Comparison of ENCODE assay signal across 8 cellular contexts in the genomic region with DNA sequence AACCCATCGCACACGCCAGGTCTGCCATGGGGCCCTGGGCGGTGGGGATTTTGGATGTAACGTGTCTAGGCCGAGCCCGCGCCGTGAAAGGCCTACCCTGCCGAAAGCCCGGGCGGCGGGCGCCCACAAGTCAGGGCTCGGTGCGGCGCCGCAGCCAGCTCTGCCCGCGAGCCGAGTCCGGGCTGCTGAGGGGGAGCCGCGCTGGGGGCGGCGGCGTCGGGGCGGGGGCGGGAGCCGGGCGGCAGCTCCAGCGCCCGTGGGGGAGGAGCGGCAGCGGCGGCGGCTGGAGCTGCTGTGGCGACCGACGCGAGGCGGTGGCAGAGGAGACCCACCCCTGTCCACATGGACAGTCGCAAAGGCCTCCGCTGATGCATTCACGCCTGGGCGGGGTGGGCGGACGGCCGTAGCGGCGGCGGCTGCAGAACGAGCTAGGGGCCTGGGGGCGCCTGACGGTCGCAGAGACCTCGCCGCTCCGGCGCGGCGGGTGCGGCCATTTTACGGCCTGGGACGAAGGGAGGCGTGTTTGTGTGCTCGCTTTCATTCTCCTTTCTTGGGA. TPM values are rescaled to one million over a fixed set of nuclear protein-coding genes. Genes with fewer than 3 reads are reported as not detected.
DNase-seq lines count a peak whose midpoint lies in the region; ATAC-seq and TF ChIP-seq lines count a peak whose summit lies in the region.

A gene with protein sequence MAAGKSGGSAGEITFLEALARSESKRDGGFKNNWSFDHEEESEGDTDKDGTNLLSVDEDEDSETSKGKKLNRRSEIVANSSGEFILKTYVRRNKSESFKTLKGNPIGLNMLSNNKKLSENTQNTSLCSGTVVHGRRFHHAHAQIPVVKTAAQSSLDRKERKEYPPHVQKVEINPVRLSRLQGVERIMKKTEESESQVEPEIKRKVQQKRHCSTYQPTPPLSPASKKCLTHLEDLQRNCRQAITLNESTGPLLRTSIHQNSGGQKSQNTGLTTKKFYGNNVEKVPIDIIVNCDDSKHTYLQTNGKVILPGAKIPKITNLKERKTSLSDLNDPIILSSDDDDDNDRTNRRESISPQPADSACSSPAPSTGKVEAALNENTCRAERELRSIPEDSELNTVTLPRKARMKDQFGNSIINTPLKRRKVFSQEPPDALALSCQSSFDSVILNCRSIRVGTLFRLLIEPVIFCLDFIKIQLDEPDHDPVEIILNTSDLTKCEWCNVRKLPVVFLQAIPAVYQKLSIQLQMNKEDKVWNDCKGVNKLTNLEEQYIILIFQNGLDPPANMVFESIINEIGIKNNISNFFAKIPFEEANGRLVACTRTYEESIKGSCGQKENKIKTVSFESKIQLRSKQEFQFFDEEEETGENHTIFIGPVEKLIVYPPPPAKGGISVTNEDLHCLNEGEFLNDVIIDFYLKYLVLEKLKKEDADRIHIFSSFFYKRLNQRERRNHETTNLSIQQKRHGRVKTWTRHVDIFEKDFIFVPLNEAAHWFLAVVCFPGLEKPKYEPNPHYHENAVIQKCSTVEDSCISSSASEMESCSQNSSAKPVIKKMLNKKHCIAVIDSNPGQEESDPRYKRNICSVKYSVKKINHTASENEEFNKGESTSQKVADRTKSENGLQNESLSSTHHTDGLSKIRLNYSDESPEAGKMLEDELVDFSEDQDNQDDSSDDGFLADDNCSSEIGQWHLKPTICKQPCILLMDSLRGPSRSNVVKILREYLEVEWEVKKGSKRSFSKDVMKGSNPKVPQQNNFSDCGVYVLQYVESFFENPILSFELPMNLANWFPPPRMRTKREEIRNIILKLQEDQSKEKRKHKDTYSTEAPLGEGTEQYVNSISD (plus strand): TSS at position 273 of the 556 bp plus-strand sequence. CDS start 645 bp downstream, outside the sequence.

- no peaks in the 10 kb centered on the region for H3K9me3 ChIP-seq in SK-N-SH

- H3K4me2 ChIP-seq in KMS-11, result peak within 1 kb of the TSS; percentile 83
- H3K4me2 ChIP-seq in SK-N-SH, result peak within 1 kb of the TSS; percentile 82

- H3K27me3 Mint-ChIP-seq in activated naive CD4-positive, alpha-beta T cell treated with anti-CD3 and anti-CD28 coated beads, Interleukin-2, amount 10 ng/mL, durations not matched to agents 7 days and 5 days, result no peaks in the 10 kb centered on the region

- H3K27me3 ChIP-seq in KMS-11 (ENCODE audit: insufficient read depth, low read depth) (no peaks in the 10 kb centered on the region), SK-N-SH (ENCODE audit: insufficient read depth) (no peaks in the 10 kb centered on the region)

- CTCF ChIA-PET in SK-N-SH (lab: Yijun Ruan, JAX), result interaction anchor here (0.8 to 1.4 kb wide), 2 partner anchors 75 to 304 kb away, joined by 3 to 4 read pairs; no protein-coding TSS in a partner anchor
- CTCF ChIA-PET in activated naive CD4-positive, alpha-beta T cell treated with anti-CD3 and anti-CD28 coated beads, Interleukin-2, amount 10 ng/mL, durations not matched to agents 7 days and 5 days (lab: Charles Lee), result no interaction called here

- peaks cover 46% of the 10 kb centered on the region for H3K4me1 Mint-ChIP-seq in activated naive CD4-positive, alpha-beta T cell treated with anti-CD3 and anti-CD28 coated beads, Interleukin-2, amount 10 ng/mL, durations not matched to agents 7 days and 5 days

- TF ChIP-seq RAD21 in SK-N-SH (IDR thresholded peaks at IDR 0.05; ENCODE audit: low read length), result no peak

- H3K9ac ChIP-seq in KMS-11 (peak within 1 kb of the TSS; percentile 99), SK-N-SH (peak within 1 kb of the TSS; percentile 99)

- H3K9me2 ChIP-seq in SK-N-SH, result no peaks in the 10 kb centered on the region

- peak within 1 kb of the TSS; percentile 96 for H3K27ac Mint-ChIP-seq in activated naive CD4-positive, alpha-beta T cell treated with anti-CD3 and anti-CD28 coated beads, Interleukin-2, amount 10 ng/mL, durations not matched to agents 7 days and 5 days

- DNase-seq in ELF-1 (ENCODE audit: low read depth, low spot score), result peak; percentile 85
- peak; percentile 92 for DNase-seq in SK-N-SH
- peak; percentile 76 for DNase-seq in activated naive CD4-positive, alpha-beta T cell treated with anti-CD3 and anti-CD28 coated beads, Interleukin-2, amount 10 ng/mL, durations not matched to agents 7 days and 5 days
- peak; percentile 75 for DNase-seq in germinal center (ENCODE audit: low spot score)
- peak; percentile 81 for DNase-seq in occipital lobe (lab: John Stamatoyannopoulos, UW)
- peak; percentile 78 for DNase-seq in superior temporal gyrus (ENCODE audit: extremely low spot score)

- POLR2A ChIA-PET in SK-N-SH (lab: Yijun Ruan, JAX), result interaction anchor here (1.0 to 2.2 kb wide), 7 partner anchors 16 to 358 kb away, joined by 3 to 7 read pairs (median 4); a partner anchor contains a TSS

- peak within 1 kb of the TSS; percentile 97 for H3K27ac ChIP-seq in KMS-11
- peak within 1 kb of the TSS; percentile 92 to 97 for H3K27ac ChIP-seq in SK-N-SH (ENCODE audit: low read depth in 2 of 2, low read length in 1 of 2)

- no peaks in the 10 kb centered on the region for H4K20me1 ChIP-seq in KMS-11 (ENCODE audit: insufficient read depth)
- peaks cover 36% of the 10 kb centered on the region for H4K20me1 ChIP-seq in SK-N-SH (ENCODE audit: insufficient read depth)

- H3K4me3 ChIP-seq in KMS-11 (IDR thresholded peaks at IDR 0.05; ENCODE audit: insufficient read depth, low read depth, low read length) (no peak within 1 kb of the TSS), SK-N-SH (ENCODE audit: low read depth in 2 of 2, low read length in 1 of 2) (peak within 1 kb of the TSS; percentile 86 to 90)

- H3K36me3 ChIP-seq in KMS-11 (ENCODE audit: insufficient read depth) (no peaks in the 10 kb centered on the region), SK-N-SH (replicated peaks in 1 of 2; ENCODE audit: control insufficient read depth in 1 of 2, insufficient read depth in 2 of 2, low read length in 1 of 2) (peaks cover 2 to 3% of the 10 kb centered on the region in 2 experiments)

- peaks cover 18% of the 10 kb centered on the region for H3K36me3 Mint-ChIP-seq in activated naive CD4-positive, alpha-beta T cell treated with anti-CD3 and anti-CD28 coated beads, Interleukin-2, amount 10 ng/mL, durations not matched to agents 7 days and 5 days

- TF ChIP-seq CTCF in KMS-11 (conservative IDR thresholded peaks at IDR 0.05; ENCODE audit: low read depth, low read length) (no peak), SK-N-SH (IDR thresholded peaks at IDR 0.05) (no peak)

- ATAC-seq in GM21737 (IDR thresholded peaks at IDR 0.05; ENCODE audit: unreplicated experiment), result peak; percentile 71

- peak within 1 kb of the TSS; percentile 74 for H2AFZ ChIP-seq in KMS-11 (ENCODE audit: low read depth)
- peak within 1 kb of the TSS; percentile 94 for H2AFZ ChIP-seq in SK-N-SH (ENCODE audit: low read depth)

- H3K4me1 ChIP-seq in KMS-11 (ENCODE audit: low read depth, poor library complexity, severe bottlenecking) (peaks cover 3% of the 10 kb centered on the region), SK-N-SH (ENCODE audit: control insufficient read depth in 1 of 2, insufficient read depth in 2 of 2, low read depth in 1 of 2, low read length in 1 of 2) (no peaks in the 10 kb centered on the region; a peak in 2 of 4 replicates)

- H3F3A ChIP-seq in SK-N-SH (replicated peaks; ENCODE audit: insufficient read depth), result peaks cover 4% of the 10 kb centered on the region

- TF ChIP-seq EP300 in SK-N-SH (IDR thresholded peaks at IDR 0.05; ENCODE audit: borderline replicate concordance in 1 of 2, low read depth in 1 of 2, low read length in 1 of 2), result peak in 1 of 2 experiments; percentile 18; a peak in 1 of 4 replicates

- peak within 1 kb of the TSS; percentile 97 for H3K4me3 Mint-ChIP-seq in activated naive CD4-positive, alpha-beta T cell treated with anti-CD3 and anti-CD28 coated beads, Interleukin-2, amount 10 ng/mL, durations not matched to agents 7 days and 5 days

- H3K9me3 Mint-ChIP-seq in activated naive CD4-positive, alpha-beta T cell treated with anti-CD3 and anti-CD28 coated beads, Interleukin-2, amount 10 ng/mL, durations not matched to agents 7 days and 5 days, result no peaks in the 10 kb centered on the region

- WGBS in SK-N-SH (ENCODE audit: low lambda C conversion rate), result 3% methylated on average over 6 of the region's 67 CpGs

- peaks cover 46% of the 10 kb centered on the region for H3K79me2 ChIP-seq in KMS-11 (ENCODE audit: insufficient read depth, low read depth)
- H3K79me2 ChIP-seq in SK-N-SH (ENCODE audit: insufficient read depth), result peaks cover 65% of the 10 kb centered on the region

TF ChIP-seq in SK-N-SH, 30 proteins besides CTCF, POLR2A, EP300 and RAD21 (continues in another document):
- TF ChIP-seq RCOR1 (IDR thresholded peaks at IDR 0.05; ENCODE audit: low read length), result no peak
- TF ChIP-seq, protein P1, sequence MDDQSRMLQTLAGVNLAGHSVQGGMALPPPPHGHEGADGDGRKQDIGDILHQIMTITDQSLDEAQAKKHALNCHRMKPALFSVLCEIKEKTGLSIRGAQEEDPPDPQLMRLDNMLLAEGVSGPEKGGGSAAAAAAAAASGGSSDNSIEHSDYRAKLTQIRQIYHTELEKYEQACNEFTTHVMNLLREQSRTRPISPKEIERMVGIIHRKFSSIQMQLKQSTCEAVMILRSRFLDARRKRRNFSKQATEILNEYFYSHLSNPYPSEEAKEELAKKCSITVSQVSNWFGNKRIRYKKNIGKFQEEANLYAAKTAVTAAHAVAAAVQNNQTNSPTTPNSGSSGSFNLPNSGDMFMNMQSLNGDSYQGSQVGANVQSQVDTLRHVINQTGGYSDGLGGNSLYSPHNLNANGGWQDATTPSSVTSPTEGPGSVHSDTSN (IDR thresholded peaks at IDR 0.05), result no peak
- TF ChIP-seq, protein P2, sequence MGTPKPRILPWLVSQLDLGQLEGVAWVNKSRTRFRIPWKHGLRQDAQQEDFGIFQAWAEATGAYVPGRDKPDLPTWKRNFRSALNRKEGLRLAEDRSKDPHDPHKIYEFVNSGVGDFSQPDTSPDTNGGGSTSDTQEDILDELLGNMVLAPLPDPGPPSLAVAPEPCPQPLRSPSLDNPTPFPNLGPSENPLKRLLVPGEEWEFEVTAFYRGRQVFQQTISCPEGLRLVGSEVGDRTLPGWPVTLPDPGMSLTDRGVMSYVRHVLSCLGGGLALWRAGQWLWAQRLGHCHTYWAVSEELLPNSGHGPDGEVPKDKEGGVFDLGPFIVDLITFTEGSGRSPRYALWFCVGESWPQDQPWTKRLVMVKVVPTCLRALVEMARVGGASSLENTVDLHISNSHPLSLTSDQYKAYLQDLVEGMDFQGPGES (IDR thresholded peaks at IDR 0.05; ENCODE audit: low read depth, low read length), result no peak
- TF ChIP-seq, protein P3, sequence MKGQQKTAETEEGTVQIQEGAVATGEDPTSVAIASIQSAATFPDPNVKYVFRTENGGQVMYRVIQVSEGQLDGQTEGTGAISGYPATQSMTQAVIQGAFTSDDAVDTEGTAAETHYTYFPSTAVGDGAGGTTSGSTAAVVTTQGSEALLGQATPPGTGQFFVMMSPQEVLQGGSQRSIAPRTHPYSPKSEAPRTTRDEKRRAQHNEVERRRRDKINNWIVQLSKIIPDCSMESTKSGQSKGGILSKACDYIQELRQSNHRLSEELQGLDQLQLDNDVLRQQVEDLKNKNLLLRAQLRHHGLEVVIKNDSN (IDR thresholded peaks at IDR 0.05; ENCODE audit: borderline replicate concordance, low read depth), result no peak
- TF ChIP-seq SIN3A (IDR thresholded peaks at IDR 0.05; ENCODE audit: borderline replicate concordance, low read depth, low read length), result peak; percentile 53; the same call in 1 of the 2 replicates

RNA-seq across cellular contexts. Expression of the gene that starts here (rescaled TPM):
- 16.2 and 18.7 TPM in 2 replicates for polyA plus RNA-seq in SK-N-SH (2012; rRNA removed)
- 21.4 and 29.5 TPM in 2 replicates for polyA plus RNA-seq in SK-N-SH (2012; cell fraction: cytosol; rRNA removed)
- 32.9 and 47.4 TPM in 2 replicates for polyA plus RNA-seq in SK-N-SH (2012; cell fraction: nucleus; rRNA removed)
- 353 TPM for total RNA-seq in occipital lobe
